ENCODE assay signal across 7 cellular contexts in the genomic region with DNA sequence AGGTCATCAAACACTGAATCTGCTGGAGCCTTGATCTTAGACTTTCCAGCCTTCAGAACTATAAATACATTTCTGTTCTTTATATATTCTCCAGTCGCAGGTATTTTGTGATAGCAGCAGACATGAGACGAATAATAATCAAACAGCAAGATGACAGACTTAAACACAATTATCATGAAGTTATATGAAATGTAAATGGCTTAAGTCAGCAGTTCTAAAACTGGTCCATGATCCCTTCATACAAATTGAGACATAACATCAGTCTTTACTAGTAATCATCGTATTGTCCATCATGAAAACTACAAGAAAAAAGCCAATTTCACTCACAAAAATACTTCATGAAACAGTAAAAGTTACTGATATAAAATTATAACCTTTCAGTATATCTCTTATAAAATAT.
"Had no signal": no experiment of that assay in that cellular context is flagged by ENCODE, and none has a peak within 500 bp of the region (broad histone marks: within the 10 kb centered on the region; RNA-seq: fewer than 3 reads in every experiment).

No MANE protein-coding gene starts in this region.

- FAIRE-seq: G401.6, GM12878, GM12892, GM18507, GM19239 had no signal

- H3K4me3 ChIP-seq: GM12878 had no signal

- ATAC-seq: GM12878 had no signal

- DNase-seq: GDM1, GF-D8 had no signal
